17 cellular contexts compared by ENCODE assay signal in genomic region chr11:15497366-15497765, GRCh38.
"Had no signal": no experiment of that assay in that cellular context is flagged by ENCODE, and none has a peak within 500 bp of the region (broad histone marks: within the 10 kb centered on the region; RNA-seq: fewer than 3 reads in every experiment).

No MANE protein-coding gene starts in this region.

- ATAC-seq: activated CD4-positive, alpha-beta T cell treated with anti-CD3 and anti-CD28 coated beads for 36 hours; naive thymus-derived CD8-positive, alpha-beta T cell; T-cell had no signal

- DNase-seq: activated CD4-positive, alpha-beta T cell treated with anti-CD3 and anti-CD28 coated beads for 36 hours; activated CD4-positive, alpha-beta T cell treated with anti-CD3 and anti-CD28 coated beads, Interleukin-2, amount 50 U/mL, for 4 hours; activated CD8-positive, alpha-beta memory T cell treated with anti-CD3 and anti-CD28 coated beads for 24 hours; activated CD8-positive, alpha-beta memory T cell treated with anti-CD3 and anti-CD28 coated beads, Interleukin-2, amount 50 U/mL, for 4 hours; activated naive CD4-positive, alpha-beta T cell treated with Interleukin-2 at 50 U/mL for 16 hours; activated naive CD8-positive, alpha-beta T cell treated with anti-CD3 and anti-CD28 coated beads for 36 hours; activated T-cell treated with anti-CD3 and anti-CD28 coated beads, Interleukin-2, amount 50 U/mL, for 24 hours; amniotic stem cell; cortex of kidney; naive thymus-derived CD8-positive, alpha-beta T cell; SK-N-SH; stimulated activated CD4-positive, alpha-beta T cell treated with anti-CD3 and anti-CD28 coated beads, Interleukin-4, amount 100 ng/mL, for 24 hours; stimulated activated naive CD4-positive, alpha-beta T cell treated with Interleukin-2 at 50 U/mL for 16 hours; T-cell had no signal

- H3K9ac ChIP-seq: neural progenitor cell, SK-N-SH had no signal

- H3K4me3 ChIP-seq: neural progenitor cell had no signal

- H3K9me3 ChIP-seq: SK-N-SH had no signal

- H3K27ac ChIP-seq: epithelial cell of prostate, neural progenitor cell had no signal

- H3K27me3 ChIP-seq: neural progenitor cell had no signal

- H2AFZ ChIP-seq: neural progenitor cell had no signal

- H3K4me2 ChIP-seq: neural progenitor cell, SK-N-SH had no signal

- FAIRE-seq: TTC549 had no signal

- H3K36me3 ChIP-seq: neural progenitor cell had no signal
